Comparison of ENCODE assay signal across 19 cellular contexts in the genomic region with DNA sequence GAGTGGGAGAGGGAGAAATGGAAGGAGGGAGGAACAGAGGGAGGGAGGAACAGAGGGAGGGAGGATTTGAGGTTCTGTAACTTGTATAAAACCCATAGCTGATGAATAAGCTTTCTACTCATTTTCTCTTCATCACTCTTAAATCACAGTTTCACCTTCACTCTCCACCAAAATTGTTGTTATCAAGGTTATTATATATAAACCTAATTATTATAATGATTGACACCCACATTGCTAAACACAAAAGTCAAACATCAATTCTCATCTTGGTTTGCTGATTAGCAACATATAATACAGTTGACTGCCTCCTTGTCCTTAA.
"Had no signal": no experiment of that assay in that cellular context is flagged by ENCODE, and none has a peak within 500 bp of the region (broad histone marks: within the 10 kb centered on the region; RNA-seq: fewer than 3 reads in every experiment).

No MANE protein-coding gene starts in this region.

- H3K4me3 ChIP-seq: coronary artery, esophagus muscularis mucosa, lower lobe of right lung, mucosa of descending colon, prostate gland, skin epidermis, thoracic aorta, tibial nerve, upper lobe of left lung had no signal

- H3K4me3 Mint-ChIP-seq: naive thymus-derived CD8-positive, alpha-beta T cell; nephron progenitor cell; stimulated activated naive B cell treated with anti-CD40 and anti-IgM and Interleukin-4, amounts not matched to agents 10 μg/mL and 1 μg/mL and 100 μg/mL, for 72 hours; stimulated activated naive CD8-positive, alpha-beta T cell treated with anti-CD3 and anti-CD28 coated beads, Interleukin-15, Interleukin-2, amounts not matched to agents 100 ng/mL and 50 ng/mL, for 24 hours had no signal

- ATAC-seq: naive thymus-derived CD8-positive, alpha-beta T cell; stimulated activated naive B cell treated with anti-CD40 and anti-IgM and Interleukin-4, amounts not matched to agents 10 μg/mL and 1 μg/mL and 100 μg/mL, for 72 hours had no signal

- H3K4me1 ChIP-seq: prostate gland, tibial nerve, upper lobe of left lung had no signal

- H3K27ac ChIP-seq: coronary artery, esophagus muscularis mucosa, lower lobe of right lung, prostate gland, skin epidermis, thoracic aorta, tibial nerve, upper lobe of left lung had no signal

- H3K27me3 Mint-ChIP-seq: stimulated activated naive B cell treated with anti-CD40 and anti-IgM and Interleukin-4, amounts not matched to agents 10 μg/mL and 1 μg/mL and 100 μg/mL, for 72 hours; stimulated activated naive CD8-positive, alpha-beta T cell treated with anti-CD3 and anti-CD28 coated beads, Interleukin-15, Interleukin-2, amounts not matched to agents 100 ng/mL and 50 ng/mL, for 24 hours had no signal

- DNase-seq: dermis blood vessel endothelial cell; effector memory CD4-positive, alpha-beta T cell; foreskin melanocyte; lower lobe of right lung; naive thymus-derived CD8-positive, alpha-beta T cell; nephron progenitor cell; nucleus accumbens; stimulated activated CD4-positive, alpha-beta T cell treated with anti-CD3 and anti-CD28 coated beads, Interleukin-15, amount 100 ng/mL, for 24 hours; stimulated activated CD4-positive, alpha-beta T cell treated with anti-CD3 and anti-CD28 coated beads, Interleukin-2, amount 100 ng/mL, for 48 hours; stimulated activated naive B cell treated with anti-CD40 and anti-IgM and Interleukin-4, amounts not matched to agents 10 μg/mL and 1 μg/mL and 100 μg/mL, for 72 hours; upper lobe of left lung had no signal

- H3K36me3 ChIP-seq: esophagus muscularis mucosa, lower lobe of right lung, prostate gland, thoracic aorta, tibial nerve, upper lobe of left lung had no signal

- H3K36me3 Mint-ChIP-seq: naive thymus-derived CD8-positive, alpha-beta T cell; stimulated activated naive B cell treated with anti-CD40 and anti-IgM and Interleukin-4, amounts not matched to agents 10 μg/mL and 1 μg/mL and 100 μg/mL, for 72 hours had no signal

- H3K27me3 ChIP-seq: esophagus muscularis mucosa, tibial nerve, upper lobe of left lung had no signal

- H3K27ac Mint-ChIP-seq: naive thymus-derived CD8-positive, alpha-beta T cell; nephron progenitor cell; stimulated activated naive B cell treated with anti-CD40 and anti-IgM and Interleukin-4, amounts not matched to agents 10 μg/mL and 1 μg/mL and 100 μg/mL, for 72 hours; stimulated activated naive CD8-positive, alpha-beta T cell treated with anti-CD3 and anti-CD28 coated beads, Interleukin-15, Interleukin-2, amounts not matched to agents 100 ng/mL and 50 ng/mL, for 24 hours had no signal

- H3K4me1 Mint-ChIP-seq: naive thymus-derived CD8-positive, alpha-beta T cell; nephron progenitor cell; stimulated activated naive B cell treated with anti-CD40 and anti-IgM and Interleukin-4, amounts not matched to agents 10 μg/mL and 1 μg/mL and 100 μg/mL, for 72 hours had no signal

- H3K9me3 ChIP-seq: esophagus muscularis mucosa, lower lobe of right lung, mucosa of descending colon, prostate gland, thoracic aorta, tibial nerve, upper lobe of left lung had no signal
